14 cellular contexts compared by ENCODE assay signal in the genomic region with DNA sequence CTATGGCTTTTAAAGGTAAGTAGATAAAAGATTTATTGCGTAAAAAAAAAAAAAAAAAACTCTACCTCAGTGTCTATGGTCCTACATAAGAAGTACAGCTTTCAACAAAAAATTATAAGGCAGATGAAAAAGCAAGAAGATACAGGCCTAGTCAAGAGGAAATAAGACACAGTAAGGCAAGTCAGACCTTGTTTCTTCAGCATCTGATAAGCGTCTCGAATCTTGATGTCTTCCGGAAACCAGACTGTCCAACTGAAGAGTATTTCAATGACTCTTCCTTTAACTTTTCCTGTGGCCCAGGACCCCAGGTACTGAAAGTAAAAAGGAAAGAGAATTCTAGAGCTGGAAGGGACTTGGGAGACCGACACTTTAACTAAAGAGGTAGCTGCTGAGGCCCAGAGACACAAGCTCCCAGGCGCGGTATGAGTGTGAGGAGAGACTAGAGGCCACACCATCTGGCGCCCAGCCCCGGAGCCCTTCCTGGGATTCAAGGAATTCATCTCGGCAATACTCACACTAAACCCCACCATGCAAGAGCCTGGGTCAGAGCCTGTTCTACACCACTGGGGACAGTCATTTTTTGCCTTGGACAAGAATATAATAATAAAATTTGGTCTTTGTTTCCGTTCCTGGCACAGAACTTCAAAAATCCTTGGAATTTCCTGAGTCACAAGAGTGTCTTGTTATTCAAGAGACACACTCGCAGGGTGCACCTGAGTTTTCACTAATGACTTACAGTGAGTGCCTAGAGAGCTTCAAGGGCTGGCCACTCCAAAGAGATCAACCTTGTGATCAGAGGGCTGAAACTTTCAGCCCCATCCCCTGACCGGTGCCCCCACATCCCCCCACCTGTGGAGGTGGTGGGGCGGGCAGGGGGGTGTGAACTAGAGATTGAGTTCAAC. TPM values are rescaled to one million over a fixed set of nuclear protein-coding genes. Genes with fewer than 3 reads are reported as not detected.
DNase-seq lines count a peak whose midpoint lies in the region; ATAC-seq, FAIRE-seq and TF ChIP-seq lines count a peak whose summit lies in the region.
"Had no signal": no experiment of that assay in that cellular context is flagged by ENCODE, and none has a peak within 500 bp of the region (broad histone marks: within the 10 kb centered on the region; RNA-seq: fewer than 3 reads in every experiment).

No MANE protein-coding gene starts in this region.

- RAD21 ChIA-PET in HCT116 (lab: Charles Lee; ENCODE audit: low non-redundant PET in 1 of 2, low total read pairs in 2 of 2, uncharacterized antibody in 2 of 2, unreplicated experiment in 2 of 2): interaction anchor here in 1 of 2 experiments (0.7 kb wide), 1 partner anchor 13 kb away, joined by 3 read pairs; no protein-coding TSS in a partner anchor

- no peak for TF ChIP-seq POLR2A in HCT116 (IDR thresholded peaks at IDR 0.05; ENCODE audit: borderline replicate concordance, extremely low read depth, insufficient read depth, insufficient read length)
- no peak for TF ChIP-seq POLR2A in HepG2 (IDR thresholded peaks at IDR 0.05; ENCODE audit: insufficient read depth in 1 of 2, low read depth in 2 of 2, low read length in 2 of 2)

- BruUV-seq in HCT116 (replicated peaks; lab: Mats Ljungman, UMichigan) (no TSS peak), HepG2 (replicated peaks; lab: Mats Ljungman, UMichigan) (no TSS peak)

- TF ChIP-seq EP300 in HepG2 (IDR thresholded peaks at IDR 0.05; ENCODE audit: low read depth in 2 of 2, low read length in 2 of 2) (no peak), HepG2 (CRISPR knock-in tag; IDR thresholded peaks at IDR 0.05; ENCODE audit: borderline replicate concordance) (no peak)

- H3K36me3 ChIP-seq in HCT116 (ENCODE audit: control insufficient read depth in 1 of 2, insufficient read depth in 2 of 2, low read length in 2 of 2) (peaks cover 50 to 52% of the 10 kb centered on the region in 2 experiments), HepG2 (replicated peaks in 1 of 2; ENCODE audit: control insufficient read depth in 1 of 2, insufficient read depth in 2 of 2, low read length in 2 of 2) (peaks cover 75 to 92% of the 10 kb centered on the region in 2 experiments)

- TF ChIP-seq RAD21 in HCT116 (IDR thresholded peaks at IDR 0.05; ENCODE audit: low read depth) (no peak), HepG2 (CRISPR knock-in tag; IDR thresholded peaks at IDR 0.05) (no peak)

- TF ChIP-seq CTCF in HCT116 (IDR thresholded peaks at IDR 0.05 in 2 of 3, conservative IDR thresholded peaks at IDR 0.05 in 1 of 3; ENCODE audit: borderline replicate concordance in 1 of 3, insufficient read depth in 1 of 3, low read depth in 2 of 3, low read length in 2 of 3): no peak
- no peak for TF ChIP-seq CTCF in astrocyte of the spinal cord (IDR thresholded peaks at IDR 0.05; ENCODE audit: low read depth, low read length)
- no peak for TF ChIP-seq CTCF in HepG2 (CRISPR knock-in tag; IDR thresholded peaks at IDR 0.05)

- no peak for FAIRE-seq in HepG2 (lab: Jason Lieb, UNC)

- no peaks in the 10 kb centered on the region for H3K9me3 ChIP-seq in HCT116 (ENCODE audit: control insufficient read depth in 1 of 2, insufficient read depth in 1 of 2, low read depth in 1 of 2, low read length in 2 of 2)
- H3K9me3 ChIP-seq in HepG2 (ENCODE audit: low read length): no peaks in the 10 kb centered on the region
- H3K9me3 ChIP-seq: BLaER1 had no signal

- DNase-seq in A172 (ENCODE audit: low spot score): peak; percentile 74
- DNase-seq in HCT116 (ENCODE audit: low read depth, low spot score): no peak
- DNase-seq in astrocyte of the spinal cord (ENCODE audit: low read depth, low spot score): peak; percentile 9
- peak; percentile 93 for DNase-seq in kidney tubule cell (ENCODE audit: low spot score)
- DNase-seq in NCI-H146 treated with DMSO at 0.1 percent for 48 hours (lab: John Stamatoyannopoulos, UW; ENCODE audit: unreplicated experiment): no peak
- no peak for DNase-seq in HepG2 (ENCODE audit: low spot score)
- DNase-seq: activated naive CD8-positive, alpha-beta T cell treated with anti-CD3 and anti-CD28 coated beads for 36 hours; hippocampal formation; KBM-7; NCI-H2107; right cardiac atrium had no signal

- H3K4me1 ChIP-seq in HCT116 (ENCODE audit: control insufficient read depth in 1 of 2, insufficient read depth in 2 of 2, low read length in 2 of 2) (peaks cover 0 to 12% of the 10 kb centered on the region in 2 experiments; a peak in 2 of 4 replicates), HepG2 (ENCODE audit: insufficient read depth, low read length) (no peaks in the 10 kb centered on the region)

- H3K27ac ChIP-seq in HCT116 (ENCODE audit: low read depth, low read length): no peak overlapping the region
- H3K27ac ChIP-seq in HepG2 (ENCODE audit: extremely low read length, insufficient read depth, low read length): no peak overlapping the region
- H3K27ac ChIP-seq: BLaER1 had no signal

- H4K20me1 ChIP-seq in HCT116 (ENCODE audit: insufficient read depth) (no peaks in the 10 kb centered on the region), HepG2 (ENCODE audit: insufficient read depth, low read length) (peaks cover 3% of the 10 kb centered on the region; the same call in 1 of the 2 replicates)

- intact Hi-C loops in HCT116 (cut with micrococcal nuclease) (no loop called here), HepG2 (cut with micrococcal nuclease; ENCODE audit: unreplicated experiment) (no loop called here)

- H3K4me3 ChIP-seq in HCT116 (replicated peaks in 1 of 2; ENCODE audit: low read depth in 1 of 2, low read length in 2 of 2) (no peak overlapping the region), astrocyte of the spinal cord (ENCODE audit: low read depth, low read length) (no peak overlapping the region), HepG2 (replicated peaks in 1 of 3; ENCODE audit: insufficient read depth in 1 of 3, low read depth in 2 of 3, low read length in 3 of 3) (no peak overlapping the region)
- H3K4me3 ChIP-seq: BLaER1 had no signal

- ATAC-seq in HCT116 (peak; percentile 68), HG03378 (IDR thresholded peaks at IDR 0.05; ENCODE audit: unreplicated experiment) (no peak), HG03097 (IDR thresholded peaks at IDR 0.05; ENCODE audit: low FRiP score, unreplicated experiment) (no peak), HepG2 (no peak)
- ATAC-seq: right cardiac atrium had no signal

- WGBS in HepG2 (ENCODE audit: low lambda C conversion rate): 95% methylated on average over 14 of the region's 14 CpGs

- H3K79me2 ChIP-seq in HCT116 (ENCODE audit: insufficient read depth, low read length): peaks cover 23% of the 10 kb centered on the region
- H3K79me2 ChIP-seq in HepG2 (ENCODE audit: insufficient read depth, low read length): peaks cover 4% of the 10 kb centered on the region

- H3K9ac ChIP-seq in HCT116 (ENCODE audit: low read length) (no peak overlapping the region), HepG2 (ENCODE audit: insufficient read depth, low read depth, low read length) (no peak overlapping the region)
- H3K9ac ChIP-seq: BLaER1 had no signal

- POLR2A ChIA-PET in HCT116 (lab: Charles Lee): no interaction called here
- POLR2A ChIA-PET in HepG2 (lab: Yijun Ruan, JAX): interaction anchor here (1.0 kb wide), 1 partner anchor 14 kb away, joined by 3 read pairs; no protein-coding TSS in a partner anchor

- H2AFZ ChIP-seq in HCT116 (ENCODE audit: low read depth, low read length, poor library complexity, severe bottlenecking) (no peak overlapping the region), HepG2 (ENCODE audit: low read length) (no peak overlapping the region)

- H3K4me2 ChIP-seq in HCT116 (ENCODE audit: low read length): no peak overlapping the region
- no peak overlapping the region for H3K4me2 ChIP-seq in HepG2 (ENCODE audit: low read depth, low read length)
- H3K4me2 ChIP-seq: BLaER1 had no signal

- H3K9me2 ChIP-seq in HCT116 (ENCODE audit: insufficient read depth): no peaks in the 10 kb centered on the region

- in situ Hi-C loops in astrocyte of the spinal cord (cut with HindIII; ENCODE audit: low sequenced_read_pairs): no loop called here
- in situ Hi-C loops in HepG2 (cut with HindIII; ENCODE audit: extremely low pct_ligation_motif_present, low pct_unique_long_range_greater_than_20kb): no loop called here

- CTCF ChIA-PET in HCT116 (lab: Charles Lee) (no interaction called here), HepG2 (lab: Yijun Ruan, JAX; ENCODE audit: low intra/inter-chr PET ratio, low total read pairs) (no interaction called here)

- H3K27me3 ChIP-seq in HCT116 (ENCODE audit: insufficient read depth, low read length): no peaks in the 10 kb centered on the region
- no peaks in the 10 kb centered on the region for H3K27me3 ChIP-seq in HepG2 (ENCODE audit: control insufficient read depth in 1 of 2, insufficient read depth in 2 of 2, low read length in 2 of 2)
- H3K27me3 ChIP-seq: BLaER1 had no signal

RNA-seq across cellular contexts. Expression of a gene that starts 18.6 kb away (rescaled TPM):
- 19.9 and 37.4 TPM in 2 replicates for total RNA-seq in A172 (2014; rRNA removed; shearing (Covaris generic))
- 68.3 TPM for total RNA-seq in HCT116 (2021; ENCODE audit: unreplicated experiment)
- 25.3 and 32.9 TPM in 2 replicates for polyA plus RNA-seq in HCT116 (2012)
- 69.8 and 93.1 TPM in 2 replicates for total RNA-seq in HepG2 (2016; rRNA removed; fragmentation: Illumina TruSeq; extraction: Trizol)
- 52.6 and 57.4 TPM in 2 replicates for total RNA-seq in HepG2 (2016; cell fraction: cytosol; rRNA removed; fragmentation: Illumina TruSeq; extraction: Trizol; ENCODE audit: low read depth)
- total RNA-seq in HepG2 (2016; cell fraction: insoluble cytoplasmic fraction; rRNA removed; fragmentation: Illumina TruSeq; extraction: Trizol): 76.8 and 80.6 TPM in 2 replicates
- 41.5 and 45.8 TPM in 2 replicates for total RNA-seq in HepG2 (2016; cell fraction: membrane; rRNA removed; fragmentation: Illumina TruSeq; extraction: Trizol)
- total RNA-seq in HepG2 (2016; cell fraction: nucleus; rRNA removed; fragmentation: Illumina TruSeq; extraction: Trizol): 84.5 and 97.4 TPM in 2 replicates
- polyA plus RNA-seq in HepG2 (2011; rRNA removed): 51.5 and 52.3 TPM in 2 replicates
- polyA plus RNA-seq in HepG2 (2011; cell fraction: cytosol; rRNA removed): 25.4 and 28.7 TPM in 2 replicates
- polyA plus RNA-seq in HepG2 (2011; cell fraction: nucleus; rRNA removed): 184 and 204 TPM in 2 replicates
- polyA plus RNA-seq in HepG2 (2012): 70.4 and 97.1 TPM in 2 replicates
- 4.7 and 5.8 TPM in 2 replicates for polyA plus RNA-seq in HepG2 (2016; cell fraction: cytosol; fragmentation: Illumina TruSeq; extraction: Trizol; ENCODE audit: low read depth)
- polyA plus RNA-seq in HepG2 (2016; cell fraction: insoluble cytoplasmic fraction; fragmentation: Illumina TruSeq; extraction: Trizol; ENCODE audit: low read depth): 87.5 and 99.8 TPM in 2 replicates
- polyA plus RNA-seq in HepG2 (2016; cell fraction: membrane; fragmentation: Illumina TruSeq; extraction: Trizol; ENCODE audit: low read depth): 11.1 and 11.7 TPM in 2 replicates
- polyA plus RNA-seq in HepG2 (2016; cell fraction: nucleus; fragmentation: Illumina TruSeq; extraction: Trizol; ENCODE audit: insufficient read depth, low read depth): 238 and 249 TPM in 2 replicates
- polyA minus RNA-seq in HepG2 (2011; rRNA and poly(A)+ RNA removed; ENCODE audit: low replicate concordance): 58.5 and 111 TPM in 2 replicates
- polyA minus RNA-seq in HepG2 (2011; cell fraction: cytosol; rRNA and poly(A)+ RNA removed): 31.9 and 47.6 TPM in 2 replicates
- 134 and 143 TPM in 2 replicates for polyA minus RNA-seq in HepG2 (2011; cell fraction: nucleus; rRNA and poly(A)+ RNA removed)

RNA-seq across cellular contexts. Expression of a gene that starts 38.8 kb away (rescaled TPM):
- total RNA-seq in A172 (2014; rRNA removed; shearing (Covaris generic)): 14.5 and 21.0 TPM in 2 replicates
- total RNA-seq in HCT116 (2021; ENCODE audit: unreplicated experiment): 22.1 TPM
- 21.3 and 23.7 TPM in 2 replicates for polyA plus RNA-seq in HCT116 (2012)
- 12.6 and 15.4 TPM in 2 replicates for total RNA-seq in HepG2 (2016; rRNA removed; fragmentation: Illumina TruSeq; extraction: Trizol)
- total RNA-seq in HepG2 (2016; cell fraction: cytosol; rRNA removed; fragmentation: Illumina TruSeq; extraction: Trizol; ENCODE audit: low read depth): 9.2 and 9.5 TPM in 2 replicates
- total RNA-seq in HepG2 (2016; cell fraction: insoluble cytoplasmic fraction; rRNA removed; fragmentation: Illumina TruSeq; extraction: Trizol): 14.1 and 14.7 TPM in 2 replicates
- total RNA-seq in HepG2 (2016; cell fraction: membrane; rRNA removed; fragmentation: Illumina TruSeq; extraction: Trizol): 8.1 and 9.4 TPM in 2 replicates
- 16.3 and 18.0 TPM in 2 replicates for total RNA-seq in HepG2 (2016; cell fraction: nucleus; rRNA removed; fragmentation: Illumina TruSeq; extraction: Trizol)
- 51.0 and 54.5 TPM in 2 replicates for polyA plus RNA-seq in HepG2 (2011; rRNA removed)
- 32.5 and 55.6 TPM in 2 replicates for polyA plus RNA-seq in HepG2 (2011; cell fraction: cytosol; rRNA removed)
- polyA plus RNA-seq in HepG2 (2011; cell fraction: nucleus; rRNA removed): 105 and 118 TPM in 2 replicates
- polyA plus RNA-seq in HepG2 (2012): 18.4 and 20.0 TPM in 2 replicates
- 1.5 and 2.3 TPM in 2 replicates for polyA plus RNA-seq in HepG2 (2016; cell fraction: cytosol; fragmentation: Illumina TruSeq; extraction: Trizol; ENCODE audit: low read depth)
- polyA plus RNA-seq in HepG2 (2016; cell fraction: insoluble cytoplasmic fraction; fragmentation: Illumina TruSeq; extraction: Trizol; ENCODE audit: low read depth): 22.3 and 23.7 TPM in 2 replicates
- polyA plus RNA-seq in HepG2 (2016; cell fraction: membrane; fragmentation: Illumina TruSeq; extraction: Trizol; ENCODE audit: low read depth): 3.7 and 4.9 TPM in 2 replicates
- 47.6 and 49.5 TPM in 2 replicates for polyA plus RNA-seq in HepG2 (2016; cell fraction: nucleus; fragmentation: Illumina TruSeq; extraction: Trizol; ENCODE audit: insufficient read depth, low read depth)
- 44.8 and 70.9 TPM in 2 replicates for polyA minus RNA-seq in HepG2 (2011; rRNA and poly(A)+ RNA removed; ENCODE audit: low replicate concordance)
- polyA minus RNA-seq in HepG2 (2011; cell fraction: cytosol; rRNA and poly(A)+ RNA removed): 14.6 and 17.4 TPM in 2 replicates
- 42.8 and 50.6 TPM in 2 replicates for polyA minus RNA-seq in HepG2 (2011; cell fraction: nucleus; rRNA and poly(A)+ RNA removed)

Comparison
In these comparisons a context has a peak if more than half of its experiments do, and no peak if none do; other contexts are left out.
1. DNase-seq: peak in A172 (single experiment), astrocyte of the spinal cord (single experiment) and kidney tubule cell (single experiment); none in HCT116 (single experiment), NCI-H146 treated with DMSO at 0.1 percent for 48 hours (single experiment) and HepG2 (single experiment).